In genomic region chr17:15262291-15263205, GRCh38 we compare ENCODE assay signal across 1 cellular context.
TF ChIP-seq lines count a peak whose summit lies in the region.

No MANE protein-coding gene starts in this region.

TF ChIP-seq in HepG2, 621 proteins besides CTCF, POLR2A, EP300 and RAD21 (continued from another document):
- TF ChIP-seq ZNF800 (CRISPR knock-in tag; IDR thresholded peaks at IDR 0.05) (peak; percentile 62; the same call in 1 of the 2 replicates), ZNF468 (CRISPR knock-in tag; IDR thresholded peaks at IDR 0.05) (no peak), HNRNPLL (IDR thresholded peaks at IDR 0.05; ENCODE audit: low read depth, low read length, poor library complexity, severe bottlenecking) (peak; percentile 88)
